ENCODE assay signal across 1 cellular context in genomic region chr5:78497573-78498533, GRCh38.
A peak's percentile ranks its signal among the peaks of the same experiment; 100 is the strongest.
TF ChIP-seq lines count a peak whose summit lies in the region.

No MANE protein-coding gene starts in this region.

TF ChIP-seq in GM12878, 131 proteins besides CTCF, POLR2A, EP300 and RAD21 (continued from another document):
- TF ChIP-seq, protein P1, sequence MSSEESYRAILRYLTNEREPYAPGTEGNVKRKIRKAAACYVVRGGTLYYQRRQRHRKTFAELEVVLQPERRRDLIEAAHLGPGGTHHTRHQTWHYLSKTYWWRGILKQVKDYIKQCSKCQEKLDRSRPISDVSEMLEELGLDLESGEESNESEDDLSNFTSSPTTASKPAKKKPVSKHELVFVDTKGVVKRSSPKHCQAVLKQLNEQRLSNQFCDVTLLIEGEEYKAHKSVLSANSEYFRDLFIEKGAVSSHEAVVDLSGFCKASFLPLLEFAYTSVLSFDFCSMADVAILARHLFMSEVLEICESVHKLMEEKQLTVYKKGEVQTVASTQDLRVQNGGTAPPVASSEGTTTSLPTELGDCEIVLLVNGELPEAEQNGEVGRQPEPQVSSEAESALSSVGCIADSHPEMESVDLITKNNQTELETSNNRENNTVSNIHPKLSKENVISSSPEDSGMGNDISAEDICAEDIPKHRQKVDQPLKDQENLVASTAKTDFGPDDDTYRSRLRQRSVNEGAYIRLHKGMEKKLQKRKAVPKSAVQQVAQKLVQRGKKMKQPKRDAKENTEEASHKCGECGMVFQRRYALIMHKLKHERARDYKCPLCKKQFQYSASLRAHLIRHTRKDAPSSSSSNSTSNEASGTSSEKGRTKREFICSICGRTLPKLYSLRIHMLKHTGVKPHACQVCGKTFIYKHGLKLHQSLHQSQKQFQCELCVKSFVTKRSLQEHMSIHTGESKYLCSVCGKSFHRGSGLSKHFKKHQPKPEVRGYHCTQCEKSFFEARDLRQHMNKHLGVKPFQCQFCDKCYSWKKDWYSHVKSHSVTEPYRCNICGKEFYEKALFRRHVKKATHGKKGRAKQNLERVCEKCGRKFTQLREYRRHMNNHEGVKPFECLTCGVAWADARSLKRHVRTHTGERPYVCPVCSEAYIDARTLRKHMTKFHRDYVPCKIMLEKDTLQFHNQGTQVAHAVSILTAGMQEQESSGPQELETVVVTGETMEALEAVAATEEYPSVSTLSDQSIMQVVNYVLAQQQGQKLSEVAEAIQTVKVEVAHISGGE (CRISPR knock-in tag; IDR thresholded peaks at IDR 0.05), result no peak
- TF ChIP-seq CREM (IDR thresholded peaks at IDR 0.05; ENCODE audit: low read depth), result no peak
- TF ChIP-seq ZNF274 (IDR thresholded peaks at IDR 0.05; ENCODE audit: insufficient read depth, insufficient read length), result no peak
- no peak for TF ChIP-seq NR2F1 (conservative IDR thresholded peaks at IDR 0.05)
- TF ChIP-seq SP1 (IDR thresholded peaks at IDR 0.05; ENCODE audit: low read depth, low read length), result no peak
- no peak for TF ChIP-seq PKNOX1 (IDR thresholded peaks at IDR 0.05)
- TF ChIP-seq RUNX3 (IDR thresholded peaks at IDR 0.05; ENCODE audit: low read length), result peak; percentile 77
- peak; percentile 54; the same call in 1 of the 2 replicates for TF ChIP-seq MXI1 (IDR thresholded peaks at IDR 0.05; ENCODE audit: low read depth, low read length)
- 0 out of 3 replicates have a peak, but pooled peaks of 1 of the 2 experiments have one; percentile 10 for TF ChIP-seq EGR1 (IDR thresholded peaks at IDR 0.05; ENCODE audit: borderline replicate concordance in 1 of 2, low read depth in 2 of 2, low read length in 2 of 2)
- no peak for TF ChIP-seq ZNF217 (IDR thresholded peaks at IDR 0.05)
- no peak for TF ChIP-seq STAT3 (IDR thresholded peaks at IDR 0.05; ENCODE audit: low read depth, low read length)
- TF ChIP-seq E2F8 (IDR thresholded peaks at IDR 0.05; ENCODE audit: low read depth, partially characterized antibody), result no peak
- TF ChIP-seq EED (IDR thresholded peaks at IDR 0.05; ENCODE audit: low read depth), result no peak
- no peak for TF ChIP-seq CHD4 (IDR thresholded peaks at IDR 0.05)
- TF ChIP-seq BMI1 (IDR thresholded peaks at IDR 0.05; ENCODE audit: borderline replicate concordance), result no peak
- 0 out of 2 replicates have a peak, but pooled peaks have one; percentile 48 for TF ChIP-seq MYB (IDR thresholded peaks at IDR 0.05; ENCODE audit: borderline replicate concordance, low read depth, low read length)
- TF ChIP-seq HDGF (IDR thresholded peaks at IDR 0.05), result no peak
- no peak for TF ChIP-seq IKZF2 (IDR thresholded peaks at IDR 0.05)
- TF ChIP-seq BHLHE40 (IDR thresholded peaks at IDR 0.05; ENCODE audit: borderline replicate concordance in 1 of 2, low read depth in 2 of 2, low read length in 1 of 2), result 0 out of 4 replicates have a peak, but pooled peaks of 1 of the 2 experiments have one; percentile 39
- no peak for TF ChIP-seq TARDBP (IDR thresholded peaks at IDR 0.05; ENCODE audit: borderline replicate concordance)
- TF ChIP-seq, protein P2, sequence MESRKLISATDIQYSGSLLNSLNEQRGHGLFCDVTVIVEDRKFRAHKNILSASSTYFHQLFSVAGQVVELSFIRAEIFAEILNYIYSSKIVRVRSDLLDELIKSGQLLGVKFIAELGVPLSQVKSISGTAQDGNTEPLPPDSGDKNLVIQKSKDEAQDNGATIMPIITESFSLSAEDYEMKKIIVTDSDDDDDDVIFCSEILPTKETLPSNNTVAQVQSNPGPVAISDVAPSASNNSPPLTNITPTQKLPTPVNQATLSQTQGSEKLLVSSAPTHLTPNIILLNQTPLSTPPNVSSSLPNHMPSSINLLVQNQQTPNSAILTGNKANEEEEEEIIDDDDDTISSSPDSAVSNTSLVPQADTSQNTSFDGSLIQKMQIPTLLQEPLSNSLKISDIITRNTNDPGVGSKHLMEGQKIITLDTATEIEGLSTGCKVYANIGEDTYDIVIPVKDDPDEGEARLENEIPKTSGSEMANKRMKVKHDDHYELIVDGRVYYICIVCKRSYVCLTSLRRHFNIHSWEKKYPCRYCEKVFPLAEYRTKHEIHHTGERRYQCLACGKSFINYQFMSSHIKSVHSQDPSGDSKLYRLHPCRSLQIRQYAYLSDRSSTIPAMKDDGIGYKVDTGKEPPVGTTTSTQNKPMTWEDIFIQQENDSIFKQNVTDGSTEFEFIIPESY (IDR thresholded peaks at IDR 0.05), result 0 out of 2 replicates have a peak, but pooled peaks have one; percentile 62
- 0 out of 2 replicates have a peak, but pooled peaks have one; percentile 37 for TF ChIP-seq MLLT1 (IDR thresholded peaks at IDR 0.05)
- no peak for TF ChIP-seq ZSCAN29 (IDR thresholded peaks at IDR 0.05)
- no peak for TF ChIP-seq MEF2B (IDR thresholded peaks at IDR 0.05; ENCODE audit: partially characterized antibody, poor library complexity, severe bottlenecking)
